Comparison of ENCODE assay signal across 8 cellular contexts in genomic region chr2:156434461-156435291, GRCh38. TPM values are rescaled to one million over a fixed set of nuclear protein-coding genes. Genes with fewer than 3 reads are reported as not detected.
DNase-seq lines count a peak whose midpoint lies in the region; ATAC-seq, FAIRE-seq and TF ChIP-seq lines count a peak whose summit lies in the region.

No MANE protein-coding gene starts in this region.

- no peaks in the 10 kb centered on the region for H3K79me2 ChIP-seq in HepG2 (ENCODE audit: insufficient read depth, low read length)

- H2AFZ ChIP-seq in HepG2 (ENCODE audit: low read length): no peak overlapping the region

- 70% methylated on average over 8 of the region's 8 CpGs for WGBS in liver
- 34% methylated on average over 8 of the region's 8 CpGs for WGBS in HepG2 (ENCODE audit: low lambda C conversion rate)
- 27 to 33% methylated on average over 8 of the region's 8 CpGs for WGBS in aorta, 2 donors

- H3K9me3 ChIP-seq in liver (ENCODE audit: control insufficient read depth in 4 of 4, low read length in 3 of 4): no peaks in the 10 kb centered on the region
- H3K9me3 ChIP-seq in HepG2 (ENCODE audit: low read length): no peaks in the 10 kb centered on the region
- H3K9me3 ChIP-seq in breast epithelium: no peaks in the 10 kb centered on the region
- H3K9me3 ChIP-seq in aorta (ENCODE audit: control insufficient read depth, low read length): no peaks in the 10 kb centered on the region

- ATAC-seq in HepG2 (no peak), aorta (ENCODE audit: low FRiP score) (no peak), GM21576 (IDR thresholded peaks at IDR 0.05; ENCODE audit: unreplicated experiment) (no peak)

- no peaks in the 10 kb centered on the region for H3K36me3 Mint-ChIP-seq in mesothelial cell of epicardium

- POLR2A ChIA-PET in HepG2 (lab: Yijun Ruan, JAX): no interaction called here

- H3K27me3 ChIP-seq in liver (ENCODE audit: control insufficient read depth in 4 of 4, insufficient read depth in 4 of 4, low read length in 3 of 4) (no peaks in the 10 kb centered on the region), HepG2 (ENCODE audit: control insufficient read depth in 1 of 2, insufficient read depth in 2 of 2, low read length in 2 of 2) (no peaks in the 10 kb centered on the region; a peak in 2 of 5 replicates), breast epithelium (no peaks in the 10 kb centered on the region), aorta (ENCODE audit: control insufficient read depth in 1 of 2, insufficient read depth in 2 of 2, low read length in 1 of 2) (no peaks in the 10 kb centered on the region)

- peaks cover 0 to 9% (median 8%) of the 10 kb centered on the region in 4 donors for H3K4me1 ChIP-seq in liver (ENCODE audit: control insufficient read depth in 4 of 4, insufficient read depth in 4 of 4, low read length in 3 of 4)
- H3K4me1 ChIP-seq in HepG2 (ENCODE audit: insufficient read depth, low read length): no peaks in the 10 kb centered on the region
- peaks cover 5 to 13% of the 10 kb centered on the region in 2 donors for H3K4me1 ChIP-seq in breast epithelium
- peaks cover 0 to 4% of the 10 kb centered on the region in 2 donors for H3K4me1 ChIP-seq in aorta (ENCODE audit: control insufficient read depth in 1 of 2, insufficient read depth in 2 of 2, low read length in 2 of 2)

- peak overlapping the region; percentile 81 for H3K4me3 Mint-ChIP-seq in mesothelial cell of epicardium

- in situ Hi-C loops in HepG2 (cut with HindIII; ENCODE audit: extremely low pct_ligation_motif_present, low pct_unique_long_range_greater_than_20kb): no loop called here

- TF ChIP-seq RAD21 in liver (IDR thresholded peaks at IDR 0.05) (no peak), HepG2 (CRISPR knock-in tag; IDR thresholded peaks at IDR 0.05) (no peak)

- BruUV-seq in HepG2 (replicated peaks; lab: Mats Ljungman, UMichigan): no TSS peak

- no peak overlapping the region for H3K4me2 ChIP-seq in HepG2 (ENCODE audit: low read depth, low read length)

- H3K27me3 Mint-ChIP-seq in mesothelial cell of epicardium (ENCODE audit: low read depth): no peaks in the 10 kb centered on the region

- no peaks in the 10 kb centered on the region for H3K9me3 Mint-ChIP-seq in mesothelial cell of epicardium

- no peak for DNase-seq in HepG2 (ENCODE audit: low spot score)
- no peak for DNase-seq in breast epithelium (ENCODE audit: low spot score in 2 of 2)
- DNase-seq in mesothelial cell of epicardium (ENCODE audit: low spot score in 2 of 2, unreplicated experiment in 2 of 2): no peak
- no peak for DNase-seq in aorta
- DNase-seq in NCI-H82 (lab: John Stamatoyannopoulos, UW): no peak
- DNase-seq in NCI-H1930 (lab: John Stamatoyannopoulos, UW): no peak

- no peak for TF ChIP-seq POLR2A in HepG2 (IDR thresholded peaks at IDR 0.05; ENCODE audit: insufficient read depth in 1 of 2, low read depth in 2 of 2, low read length in 2 of 2)
- no peak for TF ChIP-seq POLR2A in breast epithelium (IDR thresholded peaks at IDR 0.05)

- no peaks in the 10 kb centered on the region for H3K36me3 ChIP-seq in liver (ENCODE audit: control insufficient read depth in 4 of 4, insufficient read depth in 3 of 4, low read depth in 1 of 4, low read length in 3 of 4)
- H3K36me3 ChIP-seq in HepG2 (replicated peaks in 1 of 2; ENCODE audit: control insufficient read depth in 1 of 2, insufficient read depth in 2 of 2, low read length in 2 of 2): no peaks in the 10 kb centered on the region
- no peaks in the 10 kb centered on the region for H3K36me3 ChIP-seq in breast epithelium
- H3K36me3 ChIP-seq in aorta (ENCODE audit: control insufficient read depth in 1 of 2, insufficient read depth in 2 of 2, low read length in 1 of 2): no peaks in the 10 kb centered on the region

- no peaks in the 10 kb centered on the region for H4K20me1 ChIP-seq in HepG2 (ENCODE audit: insufficient read depth, low read length)

- H3K4me1 Mint-ChIP-seq in mesothelial cell of epicardium: peaks cover 32% of the 10 kb centered on the region

- no peak for TF ChIP-seq EP300 in HepG2 (IDR thresholded peaks at IDR 0.05; ENCODE audit: low read depth in 2 of 2, low read length in 2 of 2)
- no peak for TF ChIP-seq EP300 in HepG2 (CRISPR knock-in tag; IDR thresholded peaks at IDR 0.05; ENCODE audit: borderline replicate concordance)

- CTCF ChIA-PET in HepG2 (lab: Yijun Ruan, JAX; ENCODE audit: low intra/inter-chr PET ratio, low total read pairs): no interaction called here

- H3K9ac ChIP-seq in liver (ENCODE audit: low read depth in 1 of 2, low read length in 2 of 2) (peak overlapping the region; percentile 52 to 59), HepG2 (ENCODE audit: insufficient read depth, low read depth, low read length) (no peak overlapping the region)

- TF ChIP-seq CTCF in liver (IDR thresholded peaks at IDR 0.05; ENCODE audit: low read depth, low read length, missing input control): no peak
- TF ChIP-seq CTCF in HepG2 (CRISPR knock-in tag; IDR thresholded peaks at IDR 0.05): no peak
- no peak for TF ChIP-seq CTCF in breast epithelium (IDR thresholded peaks at IDR 0.05)
- no peak for TF ChIP-seq CTCF in mesothelial cell of epicardium (IDR thresholded peaks at IDR 0.05; ENCODE audit: unreplicated experiment)

- no peak for FAIRE-seq in HepG2 (lab: Jason Lieb, UNC)

- peak overlapping the region; percentile 64 to 88 (median 84) for H3K4me3 ChIP-seq in liver (ENCODE audit: low read depth in 1 of 3, low read length in 3 of 3)
- H3K4me3 ChIP-seq in HepG2 (replicated peaks in 1 of 3; ENCODE audit: insufficient read depth in 1 of 3, low read depth in 2 of 3, low read length in 3 of 3): no peak overlapping the region
- peak overlapping the region; percentile 68 to 74 (median 68) for H3K4me3 ChIP-seq in breast epithelium
- peak overlapping the region in 1 of 2 donors; percentile 71 for H3K4me3 ChIP-seq in aorta (ENCODE audit: low read length in 2 of 2)

- intact Hi-C loops in HepG2 (cut with micrococcal nuclease; ENCODE audit: unreplicated experiment) (no loop called here), breast epithelium (cut with DNase I; ENCODE audit: low total_unique reads) (no loop called here), aorta (cut with DNase I) (loop anchor here (1.0 to 2.0 kb wide), 2 partner anchors 34 kb away; no protein-coding TSS in a partner anchor)

- H3K27ac ChIP-seq in liver (ENCODE audit: low read depth in 1 of 2, low read length in 2 of 2): peak overlapping the region; percentile 93 to 98
- H3K27ac ChIP-seq in HepG2 (ENCODE audit: extremely low read length, insufficient read depth, low read length): no peak overlapping the region
- H3K27ac ChIP-seq in breast epithelium: peak overlapping the region; percentile 98 to 99
- H3K27ac ChIP-seq in aorta (ENCODE audit: low read depth in 1 of 2, low read length in 2 of 2): peak overlapping the region; percentile 87 to 98

- peak overlapping the region; percentile 95 for H3K27ac Mint-ChIP-seq in mesothelial cell of epicardium

TF ChIP-seq in liver, 16 proteins besides CTCF, POLR2A, EP300 and RAD21 (continues in another document):
- TF ChIP-seq MAX (IDR thresholded peaks at IDR 0.05): no peak

TF ChIP-seq in HepG2, 621 proteins besides CTCF, POLR2A, EP300 and RAD21:
- TF ChIP-seq TBX2 (CRISPR knock-in tag; IDR thresholded peaks at IDR 0.05; ENCODE audit: borderline replicate concordance) (no peak), POGZ (CRISPR knock-in tag; IDR thresholded peaks at IDR 0.05) (no peak), THAP7 (CRISPR knock-in tag; IDR thresholded peaks at IDR 0.05) (no peak), ZNF644 (CRISPR knock-in tag; IDR thresholded peaks at IDR 0.05; ENCODE audit: low read depth) (no peak), ZNF564 (CRISPR knock-in tag; IDR thresholded peaks at IDR 0.05) (no peak), KDM2A (CRISPR knock-in tag; IDR thresholded peaks at IDR 0.05; ENCODE audit: borderline replicate concordance, low read depth) (no peak), ZBTB21 (CRISPR knock-in tag; IDR thresholded peaks at IDR 0.05) (no peak), PAX8 (CRISPR knock-in tag; IDR thresholded peaks at IDR 0.05; ENCODE audit: borderline replicate concordance) (no peak)
TF ChIP-seq in HepG2: peak in this region for 0.

RNA-seq across cellular contexts. Expression of gene GPD2, which starts 1.5 kb away (rescaled TPM):
- 10 to 100 TPM in 1 of 2 donors, 1 to 10 TPM in 1; 9.1 to 14.3 TPM for total RNA-seq in liver
- polyA plus RNA-seq in liver: 1 to 10 TPM; 1.4 to 3.0 TPM
- total RNA-seq in HepG2 (2016; rRNA removed; fragmentation: Illumina TruSeq; extraction: Trizol): 0.65 TPM in 1 of 2 replicates, not detected in the other
- not detected in 2 replicates for total RNA-seq in HepG2 (2016; cell fraction: cytosol; rRNA removed; fragmentation: Illumina TruSeq; extraction: Trizol; ENCODE audit: low read depth)
- total RNA-seq in HepG2 (2016; cell fraction: insoluble cytoplasmic fraction; rRNA removed; fragmentation: Illumina TruSeq; extraction: Trizol): not detected in 2 replicates
- not detected in 2 replicates for total RNA-seq in HepG2 (2016; cell fraction: membrane; rRNA removed; fragmentation: Illumina TruSeq; extraction: Trizol)
- total RNA-seq in HepG2 (2016; cell fraction: nucleus; rRNA removed; fragmentation: Illumina TruSeq; extraction: Trizol): not detected in 2 replicates
- polyA plus RNA-seq in HepG2 (2011; rRNA removed): not detected in 2 replicates
- not detected in 2 replicates for polyA plus RNA-seq in HepG2 (2011; cell fraction: cytosol; rRNA removed)
- polyA plus RNA-seq in HepG2 (2011; cell fraction: nucleus; rRNA removed): not detected in 2 replicates
- polyA plus RNA-seq in HepG2 (2012): not detected in 2 replicates
- polyA plus RNA-seq in HepG2 (2016; cell fraction: cytosol; fragmentation: Illumina TruSeq; extraction: Trizol; ENCODE audit: low read depth): not detected in 2 replicates
- polyA plus RNA-seq in HepG2 (2016; cell fraction: insoluble cytoplasmic fraction; fragmentation: Illumina TruSeq; extraction: Trizol; ENCODE audit: low read depth): not detected in 2 replicates
- not detected in 2 replicates for polyA plus RNA-seq in HepG2 (2016; cell fraction: membrane; fragmentation: Illumina TruSeq; extraction: Trizol; ENCODE audit: low read depth)
- polyA plus RNA-seq in HepG2 (2016; cell fraction: nucleus; fragmentation: Illumina TruSeq; extraction: Trizol; ENCODE audit: insufficient read depth, low read depth): not detected in 2 replicates
- 64.3 TPM in 1 of 2 replicates, not detected in the other for polyA minus RNA-seq in HepG2 (2011; rRNA and poly(A)+ RNA removed; ENCODE audit: low replicate concordance)
- 0.30 and 0.35 TPM in 2 replicates for polyA minus RNA-seq in HepG2 (2011; cell fraction: cytosol; rRNA and poly(A)+ RNA removed)
- polyA minus RNA-seq in HepG2 (2011; cell fraction: nucleus; rRNA and poly(A)+ RNA removed): 0.12 and 0.26 TPM in 2 replicates
- total RNA-seq in breast epithelium: 100 to 1,000 TPM in 1 of 3 donors, 10 to 100 TPM in 2; 28.8 to 104 (median 79.6) TPM
- total RNA-seq in mesothelial cell of epicardium: 17.3 to 21.7 TPM (median 19.0 TPM) in 3 replicates
- 10 to 100 TPM; 16.3 to 31.3 TPM for total RNA-seq in aorta
- polyA plus RNA-seq in aorta: 10 to 100 TPM in 1 of 2 donors, 1 to 10 TPM in 1; 3.9 to 11.5 TPM

Comparison
In these comparisons a context has a peak if more than half of its experiments do, and no peak if none do; other contexts are left out.
1. H3K4me3 ChIP-seq: peak in liver (3 of 3) and breast epithelium (3 of 3); none in HepG2 (0 of 3).
2. RNA of gene GPD2, which starts 1.5 kb away (total RNA-seq): 28.8 to 104 TPM in breast epithelium, 16.3 to 31.3 TPM in aorta, 17.3 to 21.7 TPM in mesothelial cell of epicardium and 9.1 to 14.3 TPM in liver; 0.65 TPM in HepG2; every median in the first group is over 4 times any median in the second.
3. intact Hi-C loops: an anchor here in aorta (1.0 to 2.0 kb wide); none called in HepG2 and breast epithelium.